ENCODE assay signal across 14 cellular contexts in the genomic region with DNA sequence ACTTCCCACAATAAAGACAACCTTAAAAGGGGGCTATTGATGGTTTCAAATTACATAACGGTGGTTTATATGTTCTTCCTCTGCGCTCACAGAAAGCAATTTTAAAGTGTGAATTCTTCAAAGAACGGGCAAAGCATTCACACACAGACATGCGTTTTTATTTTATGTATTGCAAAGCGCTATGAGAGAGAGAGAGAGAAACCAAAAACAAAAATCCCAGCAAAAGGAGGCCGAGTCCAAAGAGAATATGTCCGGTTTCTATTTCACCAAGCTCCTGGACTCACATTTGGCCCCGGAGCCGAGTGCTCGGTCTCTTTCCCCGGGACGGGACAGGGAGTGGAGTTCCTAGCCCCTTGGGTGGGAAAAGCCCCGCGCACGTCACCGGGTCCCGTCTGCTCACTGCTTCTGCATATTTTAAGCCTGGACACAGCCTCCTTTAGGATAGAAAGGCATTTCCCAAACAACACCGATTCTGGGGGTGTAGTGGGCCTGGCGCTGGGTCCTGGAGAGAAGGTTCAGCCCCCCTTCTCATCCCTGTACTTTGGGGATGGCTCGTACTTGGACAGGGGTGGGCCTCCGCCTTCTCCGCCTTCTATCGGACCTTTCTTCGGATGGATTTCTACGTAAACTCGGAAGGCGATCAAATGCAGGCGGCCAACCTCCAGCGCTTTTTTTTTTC. TPM values are rescaled to one million over a fixed set of nuclear protein-coding genes. Genes with fewer than 3 reads are reported as not detected.
DNase-seq lines count a peak whose midpoint lies in the region; ATAC-seq and TF ChIP-seq lines count a peak whose summit lies in the region.
"Had no signal": no experiment of that assay in that cellular context is flagged by ENCODE, and none has a peak within 500 bp of the region (broad histone marks: within the 10 kb centered on the region; RNA-seq: fewer than 3 reads in every experiment).

No MANE protein-coding gene starts in this region.

- H3K27ac Mint-ChIP-seq in HFFc6 = no peak overlapping the region

- no peak overlapping the region for H3K27ac ChIP-seq in BLaER1 treated with 17β-estradiol and CSF1 and Interleukin-3, amounts not matched to agents 10 nM and 100 nM
- H3K27ac ChIP-seq in esophagus squamous epithelium (no peak overlapping the region), ovary (no peak overlapping the region)
- H3K27ac ChIP-seq: adrenal gland, right lobe of liver, SJCRH30 had no signal

- no peak for TF ChIP-seq EP300 in ovary (IDR thresholded peaks at IDR 0.05)

- no peaks in the 10 kb centered on the region for H3K36me3 ChIP-seq in BLaER1 treated with 17β-estradiol and CSF1 and Interleukin-3, amounts not matched to agents 10 nM and 100 nM
- H3K36me3 ChIP-seq in esophagus squamous epithelium (no peaks in the 10 kb centered on the region), ovary (no peaks in the 10 kb centered on the region)
- H3K36me3 ChIP-seq: adrenal gland, right lobe of liver, SJCRH30 had no signal

- intact Hi-C loops in esophagus squamous epithelium (cut with DNase I) = no loop called here
- intact Hi-C loops in ovary (cut with DNase I) = no loop called here
- intact Hi-C loops in lower leg skin (cut with DNase I; ENCODE audit: low total_unique reads) = loop anchor here (10.0 kb wide), 1 partner anchor 490 kb away; no protein-coding TSS in a partner anchor

- TF ChIP-seq CTCF in HFFc6 (IDR thresholded peaks at IDR 0.05) (no peak), esophagus squamous epithelium (IDR thresholded peaks at IDR 0.05) (no peak), ovary (IDR thresholded peaks at IDR 0.05) (no peak), lower leg skin (IDR thresholded peaks at IDR 0.05) (no peak)

- H3K9me3 Mint-ChIP-seq in HFFc6 = no peaks in the 10 kb centered on the region

- peaks cover 0 to 22% (median 16%) of the 10 kb centered on the region in 10 experiments; a peak in 16 of 20 replicates for H3K4me1 ChIP-seq in BLaER1 treated with 17β-estradiol and CSF1 and Interleukin-3, amounts not matched to agents 10 nM and 100 nM
- H3K4me1 ChIP-seq in esophagus squamous epithelium (peaks cover 34 to 62% (median 38%) of the 10 kb centered on the region in 3 donors), ovary (ENCODE audit: insufficient read depth) (peaks cover 6% of the 10 kb centered on the region)
- H3K4me1 ChIP-seq: SJCRH30 had no signal

- peaks cover 8% of the 10 kb centered on the region for H3K4me1 Mint-ChIP-seq in HFFc6 (ENCODE audit: low read depth)

- H3K36me3 Mint-ChIP-seq in HFFc6 (ENCODE audit: low read depth) = no peaks in the 10 kb centered on the region

- DNase-seq in HFFc6 = no peak
- no peak for DNase-seq in esophagus squamous epithelium (lab: John Stamatoyannopoulos, UW)
- no peak for DNase-seq in ovary
- no peak for DNase-seq in HPDE6-E6E7 (ENCODE audit: extremely low spot score)
- DNase-seq in inferior parietal cortex (ENCODE audit: extremely low spot score) = no peak
- no peak for DNase-seq in lower leg skin (ENCODE audit: low spot score in 2 of 2)
- DNase-seq: NCI-H524 treated with DMSO at 0.1 percent for 48 hours had no signal

- peaks cover 61% of the 10 kb centered on the region for H3K27me3 Mint-ChIP-seq in HFFc6 (ENCODE audit: insufficient read depth)

- peak overlapping the region; percentile 74 for H3K4me3 Mint-ChIP-seq in HFFc6

- peak overlapping the region; percentile 51 to 89 (median 64); a peak in 19 of 22 replicates for H3K4me2 ChIP-seq in BLaER1 treated with 17β-estradiol and CSF1 and Interleukin-3, amounts not matched to agents 10 nM and 100 nM

- H3K9ac ChIP-seq in BLaER1 treated with 17β-estradiol and CSF1 and Interleukin-3, amounts not matched to agents 10 nM and 100 nM = no peak overlapping the region

- TF ChIP-seq POLR2A in esophagus squamous epithelium (IDR thresholded peaks at IDR 0.05) = no peak
- no peak for TF ChIP-seq POLR2A in ovary (IDR thresholded peaks at IDR 0.05)
- no peak for TF ChIP-seq POLR2A in lower leg skin (IDR thresholded peaks at IDR 0.05)

- 5 to 7% methylated on average over 28 to 29 of the region's 29 CpGs for WGBS in esophagus squamous epithelium, 2 donors
- 2 to 4% (median 2%) methylated on average over 29 of the region's 29 CpGs for WGBS in ovary, 3 donors
- 4 to 5% methylated on average over 28 to 29 of the region's 29 CpGs for WGBS in lower leg skin, 2 donors

- H3K4me3 ChIP-seq in BLaER1 treated with 17β-estradiol and CSF1 and Interleukin-3, amounts not matched to agents 10 nM and 100 nM = peak overlapping the region in 7 of 10 experiments; percentile 15 to 44 (median 29); a peak in 7 of 20 replicates
- H3K4me3 ChIP-seq in esophagus squamous epithelium (peak overlapping the region in 3 of 4 donors; percentile 14 to 45 (median 18)), ovary (peak overlapping the region; percentile 6), lower leg skin (ENCODE audit: low read depth, poor library complexity, severe bottlenecking) (no peak overlapping the region)
- H3K4me3 ChIP-seq: SJCRH30 had no signal

- ATAC-seq in GM21576 (IDR thresholded peaks at IDR 0.05; ENCODE audit: unreplicated experiment) = no peak

- H4K20me1 ChIP-seq in BLaER1 treated with 17β-estradiol and CSF1 and Interleukin-3, amounts not matched to agents 10 nM and 100 nM = peaks cover 0 to 44% (median 16%) of the 10 kb centered on the region in 11 experiments; a peak in 12 of 22 replicates

- peaks cover 99 to 100% (median 100%) of the 10 kb centered on the region in 11 experiments for H3K27me3 ChIP-seq in BLaER1 treated with 17β-estradiol and CSF1 and Interleukin-3, amounts not matched to agents 10 nM and 100 nM
- H3K27me3 ChIP-seq in esophagus squamous epithelium (peaks cover 41 to 100% (median 71%) of the 10 kb centered on the region in 4 donors), ovary (peaks cover 8% of the 10 kb centered on the region)

- peaks cover 4 to 16% (median 9%) of the 10 kb centered on the region in 11 experiments; a peak in 12 of 22 replicates for H3K9me3 ChIP-seq in BLaER1 treated with 17β-estradiol and CSF1 and Interleukin-3, amounts not matched to agents 10 nM and 100 nM (replicated peaks in 1 of 11)
- no peaks in the 10 kb centered on the region for H3K9me3 ChIP-seq in esophagus squamous epithelium
- no peaks in the 10 kb centered on the region for H3K9me3 ChIP-seq in ovary
- H3K9me3 ChIP-seq: adrenal gland, right lobe of liver, SJCRH30 had no signal

RNA-seq across cellular contexts. Expression of gene VAX1, which starts 26.9 kb away (rescaled TPM):
- total RNA-seq in HFFc6 (2021; fragmentation: NEBNext Ultra II Directional; extraction: Animal tissue kit (Norgen Biotek cat#: 25700)) = not detected
- total RNA-seq in esophagus squamous epithelium (under 1 TPM in 1 of 4 donors, not detected in 3; 0.13 TPM), ovary (not detected), lower leg skin (not detected)
- polyA plus RNA-seq in ovary = not detected
- total RNA-seq: adrenal gland, left colon, right lobe of liver, SJCRH30 had no signal
- polyA plus RNA-seq: adrenal gland, esophagus had no signal

RNA-seq across cellular contexts. Expression of gene KCNK18, which starts 32.3 kb away (rescaled TPM):
- not detected for total RNA-seq in HFFc6 (2021; fragmentation: NEBNext Ultra II Directional; extraction: Animal tissue kit (Norgen Biotek cat#: 25700))
- total RNA-seq in esophagus squamous epithelium = not detected
- total RNA-seq in ovary = not detected
- polyA plus RNA-seq in ovary = not detected
- total RNA-seq in lower leg skin = not detected
- total RNA-seq: adrenal gland, left colon, right lobe of liver, SJCRH30 had no signal
- polyA plus RNA-seq: adrenal gland, esophagus had no signal
